8 cellular contexts compared by ENCODE assay signal in genomic region chr12:92136883-92137582, GRCh38. TPM values are rescaled to one million over a fixed set of nuclear protein-coding genes. Genes with fewer than 3 reads are reported as not detected.
A peak's percentile ranks its signal among the peaks of the same experiment; 100 is the strongest.
DNase-seq lines count a peak whose midpoint lies in the region; ATAC-seq and TF ChIP-seq lines count a peak whose summit lies in the region.

No MANE protein-coding gene starts in this region.

- no peaks in the 10 kb centered on the region for H3K27me3 Mint-ChIP-seq in naive thymus-derived CD8-positive, alpha-beta T cell

- peak overlapping the region; percentile 89 to 100 (median 99) for H3K27ac Mint-ChIP-seq in naive thymus-derived CD8-positive, alpha-beta T cell

- DNase-seq in GM12865 (ENCODE audit: low read depth), result peak; percentile 51
- DNase-seq in NCI-H526 treated with DMSO at 0.1 percent for 48 hours (lab: John Stamatoyannopoulos, UW), result peak; percentile 75
- DNase-seq in coronary artery (ENCODE audit: low spot score), result no peak
- no peak for DNase-seq in naive thymus-derived CD8-positive, alpha-beta T cell
- no peak for DNase-seq in NCI-H2227 (lab: John Stamatoyannopoulos, UW; ENCODE audit: unreplicated experiment)
- DNase-seq in mucosa of gallbladder (ENCODE audit: low spot score), result no peak

- no peak for TF ChIP-seq CTCF in GM12865 (IDR thresholded peaks at IDR 0.05; ENCODE audit: insufficient read depth, low read depth, low read length, missing control alignments)
- no peak for TF ChIP-seq CTCF in coronary artery (IDR thresholded peaks at IDR 0.05)

- H3K4me3 ChIP-seq in GM12865 (ENCODE audit: low read depth, low read length) (peak overlapping the region; percentile 97), coronary artery (peak overlapping the region; percentile 98)

- peak overlapping the region; percentile 46 to 48 for H3K27ac ChIP-seq in coronary artery

- peaks cover 38 to 75% (median 49%) of the 10 kb centered on the region in 4 donors for H3K4me1 Mint-ChIP-seq in naive thymus-derived CD8-positive, alpha-beta T cell

- peaks cover 0 to 2% (median 0%) of the 10 kb centered on the region in 9 donors for H3K9me3 Mint-ChIP-seq in naive thymus-derived CD8-positive, alpha-beta T cell

- no peak for ATAC-seq in naive thymus-derived CD8-positive, alpha-beta T cell
- ATAC-seq in HG03571 (IDR thresholded peaks at IDR 0.05; ENCODE audit: unreplicated experiment) (no peak), GM18519 (IDR thresholded peaks at IDR 0.05; ENCODE audit: low FRiP score, unreplicated experiment) (no peak)

- POLR2A ChIA-PET in naive thymus-derived CD8-positive, alpha-beta T cell (lab: Charles Lee), result interaction anchor here (0.6 to 11.7 kb wide), 24 partner anchors 7 to 433 kb away, joined by 3 to 171 read pairs (median 4); partner anchors contain the start of gene BTG1

- peak overlapping the region; percentile 89 to 100 (median 98) for H3K4me3 Mint-ChIP-seq in naive thymus-derived CD8-positive, alpha-beta T cell

- H3K36me3 Mint-ChIP-seq in naive thymus-derived CD8-positive, alpha-beta T cell, result peaks cover 40 to 64% (median 48%) of the 10 kb centered on the region in 3 donors

RNA-seq across cellular contexts. Expression of gene BTG1, which starts 8.6 kb away (rescaled TPM):
- total RNA-seq in naive thymus-derived CD8-positive, alpha-beta T cell, result 100 to 1,000 TPM; 537 to 544 TPM
- 100 to 1,000 TPM; 705 to 889 (median 719) TPM for polyA plus RNA-seq in naive thymus-derived CD8-positive, alpha-beta T cell
- total RNA-seq in mucosa of gallbladder, result 235 TPM

Comparison
In these comparisons a context has a peak if more than half of its experiments do, and no peak if none do; other contexts are left out.
1. DNase-seq: peak in GM12865 (single experiment) and NCI-H526 treated with DMSO at 0.1 percent for 48 hours (single experiment); none in coronary artery (single experiment), naive thymus-derived CD8-positive, alpha-beta T cell (0 of 10), NCI-H2227 (single experiment) and mucosa of gallbladder (single experiment).